Comparison of ENCODE assay signal across 37 cellular contexts in the genomic region with DNA sequence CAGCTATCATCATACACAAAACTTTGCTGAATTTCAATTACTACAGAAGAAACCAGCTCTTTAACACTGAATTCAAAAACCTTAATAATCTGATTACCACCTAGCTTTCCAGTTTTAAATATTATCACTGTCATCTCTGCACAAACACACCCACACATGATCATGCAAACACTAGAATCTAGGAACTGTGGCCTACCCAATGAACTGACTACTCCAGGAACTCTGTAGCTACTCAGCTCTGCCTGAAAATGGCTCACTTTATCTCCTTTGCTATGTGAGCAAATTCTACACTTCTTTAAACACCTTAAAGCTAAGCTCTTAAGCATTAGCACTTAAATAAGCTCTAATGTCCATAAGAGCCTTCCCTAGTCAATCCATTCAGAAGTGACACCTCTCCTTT.
"Had no signal": no experiment of that assay in that cellular context is flagged by ENCODE, and none has a peak within 500 bp of the region (broad histone marks: within the 10 kb centered on the region; RNA-seq: fewer than 3 reads in every experiment).

No MANE protein-coding gene starts in this region.

- DNase-seq: activated CD4-positive, alpha-beta T cell treated with anti-CD3 and anti-CD28 coated beads for 1 hour; activated CD4-positive, alpha-beta T cell treated with anti-CD3 and anti-CD28 coated beads for 48 hours; activated CD4-positive, alpha-beta T cell treated with anti-CD3 and anti-CD28 coated beads, Interleukin-2, amount 50 U/mL, for 4 hours; activated CD4-positive, CD25-positive, alpha-beta regulatory T cell; activated CD8-positive, alpha-beta T cell treated with anti-CD3 and anti-CD28 coated beads for 36 hours; activated effector memory CD4-positive, alpha-beta T cell treated with Interleukin-2 at 50 U/mL for 16 hours; activated naive CD4-positive, alpha-beta T cell treated with anti-CD3 and anti-CD28 coated beads, Interleukin-2, amount 10 ng/mL, durations not matched to agents 7 days and 5 days; activated naive CD8-positive, alpha-beta T cell treated with anti-CD3 and anti-CD28 coated beads, Interleukin-2, amount 50 U/mL, for 24 hours; activated T-cell treated with anti-CD3 and anti-CD28 coated beads, Interleukin-2, amount 50 U/mL, for 1 hour; anterior cingulate cortex; central memory CD4-positive, alpha-beta T cell; Kasumi-1; KG1; MG63; NCI-H1048; NCI-H1436 treated with DMSO at 0.1 percent for 48 hours; NCI-H187; NCI-H2029 treated with DMSO at 0.1 percent for 48 hours; NCI-H2171 treated with DMSO at 0.1 percent for 48 hours; NCI-H2227 treated with DMSO at 0.1 percent for 48 hours; NCI-H446; NCI-H510A treated with DMSO at 0.1 percent for 48 hours; NCI-H526 treated with DMSO at 0.1 percent for 48 hours; NK-92 treated with Interleukin-12 subunit alpha and Interleukin-12 subunit beta, amount 100 ng/mL, for 24 hours; PC-3; Peyer's patch; RPMI8226; SHP77 treated with DMSO at 0.1 percent for 48 hours; T-cell; T-helper 17 cell; T-helper 9 cell had no signal

- H3K27ac ChIP-seq: Peyer's patch, SJSA1, VCaP had no signal

- H3K4me1 Mint-ChIP-seq: activated naive CD4-positive, alpha-beta T cell treated with anti-CD3 and anti-CD28 coated beads, Interleukin-2, amount 10 ng/mL, durations not matched to agents 7 days and 5 days; activated naive CD8-positive, alpha-beta T cell treated with anti-CD3 and anti-CD28 coated beads, Interleukin-2, amount 50 U/mL, for 24 hours; T-cell; T-helper 17 cell had no signal

- H3K4me1 ChIP-seq: Peyer's patch, SJSA1 had no signal

- H3K36me3 ChIP-seq: MG63, Peyer's patch, SJSA1 had no signal

- H3K4me3 ChIP-seq: MG63, Peyer's patch, SJSA1 had no signal

- ATAC-seq: activated CD8-positive, alpha-beta T cell treated with anti-CD3 and anti-CD28 coated beads for 36 hours; activated naive CD8-positive, alpha-beta T cell treated with anti-CD3 and anti-CD28 coated beads, Interleukin-2, amount 50 U/mL, for 24 hours; PC-3; SK-N-SH treated with all-trans-retinoic acid at 6 μM for 48 hours; T-cell; T-helper 17 cell had no signal

- H3K4me3 Mint-ChIP-seq: activated CD8-positive, alpha-beta T cell treated with anti-CD3 and anti-CD28 coated beads for 36 hours; activated naive CD4-positive, alpha-beta T cell treated with anti-CD3 and anti-CD28 coated beads, Interleukin-2, amount 10 ng/mL, durations not matched to agents 7 days and 5 days; activated naive CD8-positive, alpha-beta T cell; activated naive CD8-positive, alpha-beta T cell treated with anti-CD3 and anti-CD28 coated beads, Interleukin-2, amount 50 U/mL, for 24 hours; activated T-helper 1 cell treated with anti-CD3 and anti-CD28 coated beads, Interleukin-12 subunit alpha, Interleukin-12 subunit beta, Interleukin-2, Interleukin-4 antibody, amounts not matched to agents 30 ng/mL and 10 ng/mL and 1 ng/mL, durations not matched to agents 14 hours and 24 hours and 36 hours; brain; T-cell; T-helper 17 cell had no signal

- H3K27ac Mint-ChIP-seq: activated CD8-positive, alpha-beta T cell treated with anti-CD3 and anti-CD28 coated beads for 36 hours; activated naive CD4-positive, alpha-beta T cell treated with anti-CD3 and anti-CD28 coated beads, Interleukin-2, amount 10 ng/mL, durations not matched to agents 7 days and 5 days; activated naive CD8-positive, alpha-beta T cell; activated naive CD8-positive, alpha-beta T cell treated with anti-CD3 and anti-CD28 coated beads, Interleukin-2, amount 50 U/mL, for 24 hours; activated T-helper 1 cell treated with anti-CD3 and anti-CD28 coated beads, Interleukin-12 subunit alpha, Interleukin-12 subunit beta, Interleukin-2, Interleukin-4 antibody, amounts not matched to agents 30 ng/mL and 10 ng/mL and 1 ng/mL, durations not matched to agents 14 hours and 24 hours and 36 hours; T-cell had no signal

- H3K27me3 Mint-ChIP-seq: activated CD8-positive, alpha-beta T cell treated with anti-CD3 and anti-CD28 coated beads for 36 hours; activated naive CD8-positive, alpha-beta T cell; activated naive CD8-positive, alpha-beta T cell treated with anti-CD3 and anti-CD28 coated beads, Interleukin-2, amount 50 U/mL, for 24 hours; brain; T-cell; T-helper 17 cell had no signal

- H3K9me3 Mint-ChIP-seq: activated CD8-positive, alpha-beta T cell treated with anti-CD3 and anti-CD28 coated beads for 36 hours; activated naive CD4-positive, alpha-beta T cell treated with anti-CD3 and anti-CD28 coated beads, Interleukin-2, amount 10 ng/mL, durations not matched to agents 7 days and 5 days; activated naive CD8-positive, alpha-beta T cell treated with anti-CD3 and anti-CD28 coated beads, Interleukin-2, amount 50 U/mL, for 24 hours; activated T-helper 1 cell treated with anti-CD3 and anti-CD28 coated beads, Interleukin-12 subunit alpha, Interleukin-12 subunit beta, Interleukin-2, Interleukin-4 antibody, amounts not matched to agents 30 ng/mL and 10 ng/mL and 1 ng/mL, durations not matched to agents 14 hours and 24 hours and 36 hours; brain; T-cell had no signal

- H3K36me3 Mint-ChIP-seq: activated naive CD4-positive, alpha-beta T cell treated with anti-CD3 and anti-CD28 coated beads, Interleukin-2, amount 10 ng/mL, durations not matched to agents 7 days and 5 days; activated naive CD8-positive, alpha-beta T cell had no signal

- H3K9me3 ChIP-seq: MG63, Peyer's patch, SJSA1 had no signal

- H3K27me3 ChIP-seq: Peyer's patch had no signal
